ENCODE assay signal across 1 cellular context in genomic region chr6:131982740-131983259, GRCh38.
TF ChIP-seq lines count a peak whose summit lies in the region.

No MANE protein-coding gene starts in this region.

TF ChIP-seq in SK-N-SH, 30 proteins besides CTCF, POLR2A, EP300 and RAD21 (continued from another document):
- TF ChIP-seq TEAD4 (IDR thresholded peaks at IDR 0.05; ENCODE audit: borderline replicate concordance, insufficient read depth) (no peak), ZBTB33 (IDR thresholded peaks at IDR 0.05; ENCODE audit: borderline replicate concordance, low read depth) (0 out of 2 replicates have a peak, but pooled peaks have one; percentile 6), RCOR1 (IDR thresholded peaks at IDR 0.05; ENCODE audit: low read length) (no peak)
